Comparison of ENCODE assay signal across 24 cellular contexts in the genomic region with DNA sequence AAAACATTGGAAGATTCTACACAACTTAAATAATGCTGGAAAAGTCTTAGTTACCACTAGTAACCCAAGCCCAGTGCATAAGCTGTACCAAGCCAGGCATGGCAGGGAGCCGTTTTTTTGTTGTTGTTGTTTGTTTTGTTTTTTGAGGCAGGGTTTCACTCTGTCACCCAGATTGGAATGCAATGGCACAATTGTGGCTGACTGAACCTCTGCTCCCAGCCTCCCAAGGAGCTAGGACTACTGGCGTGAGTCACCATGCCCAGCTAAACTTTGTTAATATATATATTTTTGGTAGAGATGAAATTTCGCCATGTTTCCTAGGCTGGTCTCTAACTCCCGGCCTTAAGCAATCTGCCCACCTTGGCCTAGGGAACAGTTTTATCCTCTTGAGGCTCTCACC. TPM values are rescaled to one million over a fixed set of nuclear protein-coding genes. Genes with fewer than 3 reads are reported as not detected.
"Had no signal": no experiment of that assay in that cellular context is flagged by ENCODE, and none has a peak within 500 bp of the region (broad histone marks: within the 10 kb centered on the region; RNA-seq: fewer than 3 reads in every experiment).

No MANE protein-coding gene starts in this region.

- H2AFZ ChIP-seq: neural progenitor cell had no signal

- DNase-seq: activated CD4-positive, alpha-beta T cell treated with anti-CD3 and anti-CD28 coated beads, Interleukin-2, amount 10 ng/mL, durations not matched to agents 24 days and 14 days; activated CD4-positive, CD25-positive, alpha-beta regulatory T cell; activated CD8-positive, alpha-beta memory T cell treated with anti-CD3 and anti-CD28 coated beads, Interleukin-2, amount 50 U/mL, for 4 hours; activated gamma-delta T cell treated with Interleukin-2 at 50 U/mL for 16 hours; brain microvascular endothelial cell; central memory CD4-positive, alpha-beta T cell; dorsolateral prefrontal cortex; left ventricle myocardium superior; mucosa of descending colon; naive B cell; T-cell; T-helper 9 cell had no signal

- H3K4me3 Mint-ChIP-seq: activated CD4-positive, alpha-beta T cell treated with anti-CD3 and anti-CD28 coated beads, Interleukin-2, amount 10 ng/mL, durations not matched to agents 24 days and 14 days; memory B cell; naive B cell; neural progenitor cell; stimulated activated naive CD8-positive, alpha-beta T cell treated with anti-CD3 and anti-CD28 coated beads, Interleukin-15, Interleukin-2, amounts not matched to agents 100 ng/mL and 50 ng/mL, for 24 hours; T-cell had no signal

- H3K4me2 ChIP-seq: neural progenitor cell had no signal

- H3K27me3 Mint-ChIP-seq: stimulated activated naive CD8-positive, alpha-beta T cell treated with anti-CD3 and anti-CD28 coated beads, Interleukin-15, Interleukin-2, amounts not matched to agents 100 ng/mL and 50 ng/mL, for 24 hours; T-cell had no signal

- H3K4me1 ChIP-seq: neural progenitor cell, right atrium auricular region, tibial nerve, vagina had no signal

- H3K9me3 ChIP-seq: mucosa of descending colon, prostate gland, right atrium auricular region, tibial nerve, vagina had no signal

- H3K36me3 ChIP-seq: brain microvascular endothelial cell, neural progenitor cell, prostate gland, right atrium auricular region, tibial nerve, vagina had no signal

- H3K27ac ChIP-seq: brain microvascular endothelial cell, dorsolateral prefrontal cortex, neural progenitor cell, prostate gland, right atrium auricular region, tibial nerve, vagina had no signal

- H3K9me3 Mint-ChIP-seq: memory B cell, neural progenitor cell had no signal

- H3K9ac ChIP-seq: neural progenitor cell had no signal

- H3K36me3 Mint-ChIP-seq: memory B cell, naive B cell, neural progenitor cell, T-cell had no signal

- H3K27ac Mint-ChIP-seq: memory B cell; naive B cell; neural progenitor cell; stimulated activated naive CD8-positive, alpha-beta T cell treated with anti-CD3 and anti-CD28 coated beads, Interleukin-15, Interleukin-2, amounts not matched to agents 100 ng/mL and 50 ng/mL, for 24 hours had no signal

- H3K4me3 ChIP-seq: dorsolateral prefrontal cortex, mucosa of descending colon, neural progenitor cell, prostate gland, right atrium auricular region, tibial nerve, vagina had no signal

- H3K27me3 ChIP-seq: brain microvascular endothelial cell, right atrium auricular region, tibial nerve, vagina had no signal

RNA-seq across cellular contexts. Expression of a gene that starts 0.6 kb away (rescaled TPM):
- total RNA-seq: activated CD4-positive, alpha-beta T cell treated with anti-CD3 and anti-CD28 coated beads, Interleukin-2, amount 10 ng/mL, durations not matched to agents 24 days and 14 days; fibroblast of lung; frontal cortex; kidney epithelial cell; left ventricle myocardium superior; osteoblast; prostate gland; right atrium auricular region; skeletal muscle tissue; T-cell; tibial nerve; vagina had no signal
- polyA plus RNA-seq: fibroblast of lung had no signal
